In the genomic region with DNA sequence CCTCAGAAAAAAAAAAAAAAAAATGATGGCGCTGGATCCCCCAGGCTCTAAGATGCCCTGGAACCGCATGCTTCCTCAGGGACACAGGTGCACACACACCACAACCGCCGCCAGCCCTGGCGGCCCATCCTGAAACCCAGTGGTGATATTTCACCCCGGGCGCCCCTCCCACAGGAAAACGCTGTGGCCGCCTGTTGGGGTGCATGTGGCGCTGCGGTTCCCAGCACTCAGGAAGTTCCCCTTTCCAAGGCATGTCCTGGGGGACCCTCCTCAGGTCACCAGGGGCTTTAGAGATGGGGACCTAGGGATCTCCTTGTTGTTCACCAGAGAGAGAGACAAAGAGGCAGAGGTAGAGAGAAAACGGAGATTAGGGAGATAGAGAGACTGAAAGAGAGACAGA, we compare ENCODE assay signal across 8 cellular contexts. TPM values are rescaled to one million over a fixed set of nuclear protein-coding genes. Genes with fewer than 3 reads are reported as not detected.
DNase-seq lines count a peak whose midpoint lies in the region; ATAC-seq and TF ChIP-seq lines count a peak whose summit lies in the region.

No MANE protein-coding gene starts in this region.

- peak overlapping the region; percentile 84 for H3K4me2 ChIP-seq in smooth muscle cell

- no peak overlapping the region for H3K27ac ChIP-seq in Peyer's patch
- H3K27ac ChIP-seq in smooth muscle cell (ENCODE audit: low read depth): no peak overlapping the region

- H3K4me1 ChIP-seq in Peyer's patch: peaks cover 0 to 7% (median 0%) of the 10 kb centered on the region in 4 donors
- no peaks in the 10 kb centered on the region for H3K4me1 ChIP-seq in smooth muscle cell (ENCODE audit: low read depth)

- no peak for TF ChIP-seq POLR2A in Peyer's patch (IDR thresholded peaks at IDR 0.05)

- H4K20me1 ChIP-seq in smooth muscle cell (ENCODE audit: low read depth): no peaks in the 10 kb centered on the region

- intact Hi-C loops in head of caudate nucleus (cut with DNase I): no loop called here

- H3K27me3 ChIP-seq in Peyer's patch (no peaks in the 10 kb centered on the region), smooth muscle cell (ENCODE audit: low read depth) (peaks cover 7% of the 10 kb centered on the region)

- H3K9ac ChIP-seq in smooth muscle cell (ENCODE audit: low read depth): no peak overlapping the region

- H3K79me2 ChIP-seq in smooth muscle cell (ENCODE audit: low read depth): no peaks in the 10 kb centered on the region

- no peak overlapping the region for H2AFZ ChIP-seq in smooth muscle cell (ENCODE audit: low read depth)

- H3F3A ChIP-seq in smooth muscle cell (ENCODE audit: low read depth): no peaks in the 10 kb centered on the region

- H3K4me3 ChIP-seq in Peyer's patch (peak overlapping the region in 3 of 4 donors; percentile 9 to 44 (median 40)), smooth muscle cell (peak overlapping the region; percentile 48)

- H3K9me3 ChIP-seq in Peyer's patch (no peaks in the 10 kb centered on the region), smooth muscle cell (replicated peaks; ENCODE audit: low read depth) (no peaks in the 10 kb centered on the region)

- TF ChIP-seq CTCF in Peyer's patch (IDR thresholded peaks at IDR 0.05) (no peak), smooth muscle cell (IDR thresholded peaks at IDR 0.05; ENCODE audit: borderline replicate concordance, insufficient read depth, poor library complexity, severe bottlenecking) (no peak)

- DNase-seq in SIG-M5 treated with dmso at 0.1 percent for 504 hours (lab: John Stamatoyannopoulos, UW; ENCODE audit: unreplicated experiment) (peak; percentile 32), SIG-M5 (lab: John Stamatoyannopoulos, UW) (no peak), Peyer's patch (peak in 2 of 3 donors; percentile 31 to 49), head of caudate nucleus (peak in 35 of 42 donors; percentile 9 to 63 (median 32)), smooth muscle cell (lab: John Stamatoyannopoulos, UW; ENCODE audit: unreplicated experiment) (no peak), EL (no peak), amniotic stem cell (lab: John Stamatoyannopoulos, UW) (no peak)

- no peak for ATAC-seq in HG03460 (IDR thresholded peaks at IDR 0.05; ENCODE audit: unreplicated experiment)

- 27% methylated on average over 11 of the region's 12 CpGs for WGBS in smooth muscle cell (ENCODE audit: low lambda C conversion rate)

- H3K36me3 ChIP-seq in Peyer's patch (no peaks in the 10 kb centered on the region), smooth muscle cell (ENCODE audit: low read depth) (no peaks in the 10 kb centered on the region)

RNA-seq across cellular contexts. Expression of gene ADGRE2, which starts 2.5 kb away (rescaled TPM):
- total RNA-seq in Peyer's patch: 10 to 100 TPM in 1 of 4 donors, 1 to 10 TPM in 2, not detected in 1; 1.2 to 16.5 (median 1.9) TPM
- total RNA-seq in smooth muscle cell: 2.0 and 2.3 TPM in 2 replicates
- polyA plus RNA-seq in smooth muscle cell: 3.3 and 3.6 TPM in 2 replicates

RNA-seq across cellular contexts. Expression of gene OR7A5, which starts 59.1 kb away (rescaled TPM):
- not detected for total RNA-seq in Peyer's patch
- total RNA-seq in smooth muscle cell: not detected in 2 replicates
- polyA plus RNA-seq in smooth muscle cell: not detected in 2 replicates

RNA-seq across cellular contexts. Expression of gene OR7C1, which starts 59.1 kb away (rescaled TPM):
- not detected for total RNA-seq in Peyer's patch
- total RNA-seq in smooth muscle cell: not detected in 2 replicates
- polyA plus RNA-seq in smooth muscle cell: 0.11 TPM in 1 of 2 replicates, not detected in the other

Comparison
In these comparisons a context has a peak if more than half of its experiments do, and no peak if none do; other contexts are left out.
1. DNase-seq: peak in SIG-M5 treated with dmso at 0.1 percent for 504 hours (single experiment), Peyer's patch (2 of 3) and head of caudate nucleus (35 of 42); none in SIG-M5 (single experiment), smooth muscle cell (single experiment), EL (single experiment) and amniotic stem cell (single experiment).